Comparison of ENCODE assay signal across 13 cellular contexts in the genomic region with DNA sequence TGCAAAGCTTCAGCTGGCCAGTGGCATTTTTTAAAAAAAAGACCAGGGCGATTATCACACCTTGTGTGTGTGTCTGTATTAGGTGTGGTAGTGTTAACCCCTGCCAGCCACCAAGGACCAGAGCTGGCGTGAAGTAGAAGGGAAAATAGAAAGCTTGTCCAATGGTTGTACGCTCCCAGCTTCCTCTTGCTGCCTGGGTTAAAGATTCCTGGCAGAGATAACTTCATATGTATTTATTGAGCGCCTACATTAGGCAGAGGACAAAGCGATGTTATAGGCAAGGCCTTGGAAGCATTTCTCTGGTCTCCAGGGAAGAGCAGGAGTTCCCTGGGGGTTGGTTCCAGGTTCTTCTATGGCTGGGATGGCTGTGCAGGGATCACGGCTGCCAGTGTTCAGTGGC. TPM values are rescaled to one million over a fixed set of nuclear protein-coding genes. Genes with fewer than 3 reads are reported as not detected.
A peak's percentile ranks its signal among the peaks of the same experiment; 100 is the strongest.
DNase-seq lines count a peak whose midpoint lies in the region; ATAC-seq, FAIRE-seq and TF ChIP-seq lines count a peak whose summit lies in the region.
"Had no signal": no experiment of that assay in that cellular context is flagged by ENCODE, and none has a peak within 500 bp of the region (broad histone marks: within the 10 kb centered on the region; RNA-seq: fewer than 3 reads in every experiment).

No MANE protein-coding gene starts in this region.

- BruUV-seq in GM12878 (replicated peaks; lab: Mats Ljungman, UMichigan), result no TSS peak

- no peak for TF ChIP-seq POLR2A in GM12878 (IDR thresholded peaks at IDR 0.05; ENCODE audit: low read depth, low read length)
- TF ChIP-seq POLR2A in GM12892 (IDR thresholded peaks at IDR 0.05; ENCODE audit: low read depth, low read length), result no peak

- H3K4me2 ChIP-seq in GM23248 (ENCODE audit: unreplicated experiment), result peak overlapping the region; percentile 97
- H3K4me2 ChIP-seq in GM12878 (ENCODE audit: control insufficient read depth, insufficient read depth), result peak overlapping the region; percentile 34; the same call in 1 of the 2 replicates

- in situ Hi-C loops in GM23248 (cut with MboI) (no loop called here), GM12878 (cut with MboI) (no loop called here)

- H3K9me3 ChIP-seq in GM23248 (ENCODE audit: low read depth) (no peaks in the 10 kb centered on the region), GM12878 (replicated peaks; ENCODE audit: control insufficient read depth, insufficient read depth, low read length) (no peaks in the 10 kb centered on the region), mucosa of stomach (ENCODE audit: control insufficient read depth, low read length) (no peaks in the 10 kb centered on the region), subcutaneous abdominal adipose tissue (ENCODE audit: control insufficient read depth in 5 of 5, low read length in 5 of 5) (no peaks in the 10 kb centered on the region)
- H3K9me3 ChIP-seq: mucosa of descending colon had no signal

- ATAC-seq in GM12878 (no peak), HG02852 (IDR thresholded peaks at IDR 0.05; ENCODE audit: unreplicated experiment) (no peak)
- ATAC-seq: mucosa of descending colon had no signal

- POLR2A ChIA-PET in GM12878 (lab: Charles Lee), result interaction anchor here (0.7 to 1.3 kb wide), 2 partner anchors 49 to 819 kb away, joined by 3 read pairs; no protein-coding TSS in a partner anchor

- no peak for FAIRE-seq in GM12878 (lab: Jason Lieb, UNC)
- no peak for FAIRE-seq in GM12892 (lab: Jason Lieb, UNC)

- peaks cover 46% of the 10 kb centered on the region for H3F3A ChIP-seq in GM23248 (ENCODE audit: insufficient read depth)

- H3K79me2 ChIP-seq in GM23248 (ENCODE audit: insufficient read depth) (peaks cover 78% of the 10 kb centered on the region), GM12878 (ENCODE audit: control insufficient read depth, insufficient read depth, low read length) (peaks cover 63% of the 10 kb centered on the region)

- H2AFZ ChIP-seq in GM23248, result no peak overlapping the region
- H2AFZ ChIP-seq in GM12878 (ENCODE audit: control insufficient read depth, low read depth, low read length), result no peak overlapping the region

- 65 to 78% methylated on average over 6 of the region's 6 CpGs for WGBS in GM23248 (ENCODE audit: low coverage in 1 of 2, low lambda C conversion rate in 2 of 2, missing lambda C conversion rate in 2 of 2), 2 experiments
- WGBS in GM12878 (ENCODE audit: insufficient coverage, insufficient replicate concordance, low lambda C conversion rate, missing lambda C conversion rate), result 87% methylated on average over 6 of the region's 6 CpGs

- no peak for TF ChIP-seq RAD21 in GM12878 (IDR thresholded peaks at IDR 0.05; ENCODE audit: insufficient read depth, low read depth, low read length)

- TF ChIP-seq EP300 in GM12878 (IDR thresholded peaks at IDR 0.05; ENCODE audit: borderline replicate concordance in 1 of 2, control insufficient read depth in 1 of 2, low read depth in 2 of 2, low read length in 2 of 2), result no peak

- CTCF ChIA-PET in GM12878 (lab: Yijun Ruan, JAX), result interaction anchor here (1.0 to 3.2 kb wide), 7 partner anchors 23 to 146 kb away, joined by 3 to 15 read pairs (median 5); no protein-coding TSS in a partner anchor

- no peaks in the 10 kb centered on the region for H3K9me2 ChIP-seq in GM23248 (ENCODE audit: insufficient read depth)

- H4K20me1 ChIP-seq in GM23248 (ENCODE audit: insufficient read depth) (peaks cover 11% of the 10 kb centered on the region; the same call in 1 of the 2 replicates), GM12878 (ENCODE audit: control insufficient read depth, insufficient read depth) (no peaks in the 10 kb centered on the region; the same call in 1 of the 2 replicates)

- H3K27me3 ChIP-seq in GM23248 (replicated peaks; ENCODE audit: insufficient read depth), result no peaks in the 10 kb centered on the region
- no peaks in the 10 kb centered on the region for H3K27me3 ChIP-seq in GM12878 (replicated peaks in 1 of 2; ENCODE audit: control insufficient read depth in 2 of 2, insufficient read depth in 2 of 2, low read length in 1 of 2)
- H3K27me3 ChIP-seq in mucosa of stomach (ENCODE audit: control insufficient read depth, insufficient read depth, low read length), result no peaks in the 10 kb centered on the region
- H3K27me3 ChIP-seq in subcutaneous abdominal adipose tissue (ENCODE audit: control insufficient read depth in 5 of 5, insufficient read depth in 4 of 5, low read length in 5 of 5), result no peaks in the 10 kb centered on the region

- H3K4me1 ChIP-seq in GM23248 (ENCODE audit: insufficient read depth) (peaks cover 48% of the 10 kb centered on the region), GM12878 (ENCODE audit: control insufficient read depth, insufficient read depth, low read length) (peaks cover 33% of the 10 kb centered on the region), mucosa of stomach (ENCODE audit: control insufficient read depth, insufficient read depth, low read length) (peaks cover 51% of the 10 kb centered on the region), subcutaneous abdominal adipose tissue (ENCODE audit: control insufficient read depth in 5 of 5, insufficient read depth in 5 of 5, low read length in 5 of 5) (peaks cover 20 to 78% (median 66%) of the 10 kb centered on the region in 5 donors)

- H3K36me3 ChIP-seq in GM23248 (ENCODE audit: low read depth), result peaks cover 16% of the 10 kb centered on the region
- peaks cover 1 to 3% of the 10 kb centered on the region in 2 experiments; a peak in 3 of 4 replicates for H3K36me3 ChIP-seq in GM12878 (ENCODE audit: control insufficient read depth in 2 of 2, insufficient read depth in 2 of 2, low read length in 1 of 2)
- peaks cover 9% of the 10 kb centered on the region for H3K36me3 ChIP-seq in mucosa of stomach (ENCODE audit: control insufficient read depth, insufficient read depth, low read length)
- H3K36me3 ChIP-seq in subcutaneous abdominal adipose tissue (ENCODE audit: control insufficient read depth in 5 of 5, insufficient read depth in 5 of 5, low read length in 5 of 5), result peaks cover 0 to 40% (median 35%) of the 10 kb centered on the region in 5 donors

- H3K9ac ChIP-seq in GM23248, result peak overlapping the region; percentile 93
- no peak overlapping the region for H3K9ac ChIP-seq in GM12878 (ENCODE audit: control insufficient read depth, insufficient read depth, low read length)
- H3K9ac ChIP-seq in mucosa of stomach (ENCODE audit: low read length), result peak overlapping the region; percentile 32
- peak overlapping the region; percentile 14 to 74 (median 16) for H3K9ac ChIP-seq in subcutaneous abdominal adipose tissue (ENCODE audit: low read length in 5 of 5)

- H3K27ac ChIP-seq in GM23248 (peak overlapping the region; percentile 56), GM12878 (ENCODE audit: control insufficient read depth, insufficient read depth) (no peak overlapping the region), subcutaneous abdominal adipose tissue (ENCODE audit: low read depth, low read length) (peak overlapping the region; percentile 74)

- RAD21 ChIA-PET in GM12878 (lab: Charles Lee; ENCODE audit: unreplicated experiment), result interaction anchor here (1.9 to 3.7 kb wide), 3 partner anchors 12 to 57 kb away, joined by 7 to 23 read pairs (median 19); no protein-coding TSS in a partner anchor

- intact Hi-C loops in GM12878 (cut with micrococcal nuclease; ENCODE audit: unreplicated experiment) (no loop called here), posterior vena cava (cut with DNase I) (loop anchor here in 1 of 2 donors (5.0 kb wide), 1 partner anchor 1291 kb away; no protein-coding TSS in a partner anchor)

- H3K4me3 ChIP-seq in GM23248 (peak overlapping the region; percentile 99), GM12878 (no peak overlapping the region), mucosa of stomach (ENCODE audit: low read length) (peak overlapping the region; percentile 40), subcutaneous abdominal adipose tissue (ENCODE audit: low read depth in 1 of 5, low read length in 5 of 5) (peak overlapping the region; percentile 38 to 88 (median 75))
- H3K4me3 ChIP-seq: mucosa of descending colon had no signal

- TF ChIP-seq CTCF in GM12878 (IDR thresholded peaks at IDR 0.05 in 2 of 3, conservative IDR thresholded peaks at IDR 0.05 in 1 of 3; ENCODE audit: control insufficient read depth in 2 of 3, extremely low read depth in 1 of 3, insufficient read depth in 1 of 3, low read depth in 3 of 3, low read length in 3 of 3), result no peak

- SMC1A ChIA-PET in GM12878 (lab: Charles Lee; ENCODE audit: uncharacterized antibody, unreplicated experiment), result interaction anchor here (0.8 to 4.0 kb wide), 10 partner anchors 9 to 122 kb away, joined by 3 to 22 read pairs (median 4); no protein-coding TSS in a partner anchor

- no peak for DNase-seq in GM23248
- DNase-seq in GM12878 (ENCODE audit: low read depth, low spot score), result no peak
- DNase-seq in posterior vena cava (ENCODE audit: low spot score), result no peak
- no peak for DNase-seq in NCI-H2029 (lab: John Stamatoyannopoulos, UW)
- no peak for DNase-seq in GM12892 (ENCODE audit: insufficient read length)
- DNase-seq: activated CD4-positive, CD25-positive, alpha-beta regulatory T cell; activated naive CD4-positive, alpha-beta T cell treated with anti-CD3 and anti-CD28 coated beads, Interleukin-2, amount 50 U/mL, for 16 hours; mucosa of descending colon; MV-4-11; stimulated activated naive CD4-positive, alpha-beta T cell had no signal

TF ChIP-seq in GM12878, 131 proteins besides CTCF, POLR2A, EP300 and RAD21 (continues in another document):
- TF ChIP-seq KLF5 (IDR thresholded peaks at IDR 0.05; ENCODE audit: partially characterized antibody), result no peak

RNA-seq across cellular contexts. Expression of gene JDP2, which starts 3.2 kb away (rescaled TPM):
- total RNA-seq in GM23248 (2014; rRNA removed; shearing (Covaris generic)), result 163 and 174 TPM in 2 replicates
- 20.0 and 21.5 TPM in 2 replicates for polyA plus RNA-seq in GM23248 (2016; fragmentation: Nextera tagmentation; extraction: Ambion mirVana)
- total RNA-seq in GM12878 (2013; cell fraction: nucleolus; rRNA removed), result 15.0 and 17.9 TPM in 2 replicates
- 19.4 and 21.3 TPM in 2 replicates for total RNA-seq in GM12878 (2014; rRNA removed)
- total RNA-seq in GM12878 (2014; rRNA removed; fragmentation: Illumina TruSeq; extraction: Trizol), result 11.7 and 12.1 TPM in 2 replicates
- total RNA-seq in GM12878 (2021), result 16.0 and 16.4 TPM in 2 replicates
- 2.8 TPM for polyA plus RNA-seq in GM12878 (2011; ENCODE audit: low read depth)
- polyA plus RNA-seq in GM12878 (2011; rRNA removed), result 5.1 and 6.7 TPM in 2 replicates
- 6.4 and 9.1 TPM in 2 replicates for polyA plus RNA-seq in GM12878 (2011; cell fraction: cytosol; rRNA removed)
- polyA plus RNA-seq in GM12878 (2011; cell fraction: nucleus; rRNA removed), result 7.3 and 8.7 TPM in 2 replicates
- polyA plus RNA-seq in GM12878 (2012), result 10.9 and 12.4 TPM in 2 replicates
- 3.3 and 11.5 TPM in 2 replicates for polyA plus RNA-seq in GM12878 (2014; fragmentation: Illumina TruSeq; extraction: Trizol)
- polyA plus RNA-seq in GM12878 (2014; fragmentation: Nextera tagmentation; extraction: Ambion mirVana), result 1 to 10 TPM in 1 of 2 experiments, under 1 TPM in 1; 0.71 to 1.2 TPM
- polyA plus RNA-seq in GM12878 (2014; rRNA removed), result 20.7 and 21.2 TPM in 2 replicates
- polyA plus RNA-seq in GM12878 (2016; fragmentation: Nextera tagmentation; extraction: Ambion mirVana), result 10 to 100 TPM in 1 of 2 experiments, 1 to 10 TPM in 1; 8.9 to 10.8 TPM
- 1.7 and 3.9 TPM in 2 replicates for polyA minus RNA-seq in GM12878 (2011; rRNA and poly(A)+ RNA removed)
- 2.6 and 3.1 TPM in 2 replicates for polyA minus RNA-seq in GM12878 (2011; cell fraction: cytosol; rRNA and poly(A)+ RNA removed)
- polyA minus RNA-seq in GM12878 (2011; cell fraction: nucleus; rRNA and poly(A)+ RNA removed), result 2.8 and 6.3 TPM in 2 replicates
- 10 to 100 TPM; 44.2 to 54.8 TPM for total RNA-seq in posterior vena cava
- 14.7 TPM for polyA plus RNA-seq in GM12892 (2012; ENCODE audit: missing spikeins)
